ENCODE assay signal across 1 cellular context in the genomic region with DNA sequence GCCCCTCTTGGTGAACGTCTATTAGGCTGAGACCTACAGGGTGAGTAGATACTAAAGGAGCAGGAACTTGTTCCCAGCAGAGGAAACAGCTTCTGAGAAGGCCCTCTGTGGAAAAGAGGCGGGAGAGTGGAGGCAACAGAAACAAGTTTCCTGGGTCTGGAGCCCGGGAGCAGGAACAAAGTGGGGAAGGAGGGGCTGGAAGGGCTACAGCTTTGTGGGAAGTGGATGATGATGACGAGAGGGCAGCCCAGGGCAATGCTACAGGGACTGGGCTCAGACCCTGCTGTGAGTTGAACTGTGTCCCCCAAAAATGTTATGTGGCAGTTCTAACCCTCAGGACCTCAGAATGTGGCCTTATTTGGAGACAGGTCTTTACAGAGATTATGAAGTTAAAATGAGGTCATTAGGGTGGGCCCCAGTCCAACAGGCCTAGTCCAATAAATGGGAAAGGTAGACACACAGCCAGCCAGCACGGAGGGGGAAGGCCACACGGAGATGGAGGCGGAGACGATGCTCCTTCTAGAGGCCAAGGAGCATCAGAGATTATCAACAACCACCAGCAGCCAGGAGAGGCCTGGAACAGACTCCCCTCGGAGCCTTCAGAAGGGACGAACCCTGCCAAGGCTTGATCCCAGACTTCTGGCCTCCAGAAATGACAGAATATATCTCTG.
TF ChIP-seq lines count a peak whose summit lies in the region.

No MANE protein-coding gene starts in this region.

TF ChIP-seq in H1, 55 proteins besides CTCF, POLR2A, EP300 and RAD21:
- no peak for TF ChIP-seq RBBP5 (IDR thresholded peaks at IDR 0.05; ENCODE audit: borderline replicate concordance, low read depth, low read length)
